ENCODE assay signal across 8 cellular contexts in genomic region chr17:19648475-19649406, GRCh38. TPM values are rescaled to one million over a fixed set of nuclear protein-coding genes. Genes with fewer than 3 reads are reported as not detected.
A peak's percentile ranks its signal among the peaks of the same experiment; 100 is the strongest.
DNase-seq lines count a peak whose midpoint lies in the region; ATAC-seq, FAIRE-seq and TF ChIP-seq lines count a peak whose summit lies in the region.

Gene ALDH3A2 (plus strand): TSS chr17:19648751. CDS start chr17:19648972, 221 bp downstream.

- H3K4me3 ChIP-seq in endothelial cell of umbilical vein (replicated peaks in 1 of 3; ENCODE audit: insufficient read depth in 1 of 3, low read depth in 1 of 3, low read length in 3 of 3) = peak within 1 kb of the TSS; percentile 16 to 97 (median 88)

- dilution Hi-C loops in endothelial cell of umbilical vein (cut with MboI; ENCODE audit: extremely low pct_ligation_motif_present, low sequenced_read_pairs) = no loop called here

- peak; percentile 92 for ATAC-seq in GM21528 (IDR thresholded peaks at IDR 0.05; ENCODE audit: low FRiP score, unreplicated experiment)

- peak within 1 kb of the TSS; percentile 59 for H3K27ac ChIP-seq in endothelial cell of umbilical vein (ENCODE audit: insufficient read depth, low read depth, low read length)

- no peaks in the 10 kb centered on the region for H3K27me3 ChIP-seq in endothelial cell of umbilical vein (ENCODE audit: control insufficient read depth in 2 of 2, insufficient read depth in 2 of 2, low read length in 2 of 2)

- H3K9ac ChIP-seq in endothelial cell of umbilical vein (replicated peaks; ENCODE audit: extremely low read depth, insufficient read depth, low read length) = peak within 1 kb of the TSS; percentile 68

- no peaks in the 10 kb centered on the region for H4K20me1 ChIP-seq in endothelial cell of umbilical vein (replicated peaks; ENCODE audit: control insufficient read depth, extremely low read depth, insufficient read depth, low read length)

- TF ChIP-seq CTCF in endothelial cell of umbilical vein (IDR thresholded peaks at IDR 0.05; ENCODE audit: extremely low read depth in 1 of 2, insufficient read depth in 1 of 2, low read depth in 1 of 2, low read length in 2 of 2) = peak in 1 of 2 donors; percentile 20

- no peaks in the 10 kb centered on the region for H3K9me3 ChIP-seq in endothelial cell of umbilical vein (replicated peaks; ENCODE audit: control insufficient read depth, insufficient read depth, low read length)

- no peaks in the 10 kb centered on the region for H3K36me3 ChIP-seq in endothelial cell of umbilical vein (ENCODE audit: control insufficient read depth in 2 of 2, extremely low read depth in 1 of 2, insufficient read depth in 2 of 2, low read length in 2 of 2)

- peaks cover 16% of the 10 kb centered on the region for H3K79me2 ChIP-seq in endothelial cell of umbilical vein (ENCODE audit: control insufficient read depth, insufficient read depth, low read length)

- peak within 1 kb of the TSS; percentile 82 for H2AFZ ChIP-seq in endothelial cell of umbilical vein (ENCODE audit: low read depth, low read length)

- BruUV-seq in endothelial cell of umbilical vein (replicated peaks; lab: Mats Ljungman, UMichigan) = no TSS peak

- CTCF ChIA-PET in endothelial cell of umbilical vein (lab: Charles Lee) = interaction anchor here (0.6 to 4.1 kb wide), 24 partner anchors 9 to 361 kb away, joined by 3 to 51 read pairs (median 5); partner anchors contain the start of genes B9D1 and SLC47A1

- H3K9me1 ChIP-seq in endothelial cell of umbilical vein (replicated peaks; ENCODE audit: control insufficient read depth, extremely low read depth, insufficient read depth, low read length) = no peaks in the 10 kb centered on the region

- FAIRE-seq in endothelial cell of umbilical vein (lab: Jason Lieb, UNC) = peak; percentile 90

- intact Hi-C loops in endothelial cell of umbilical vein (cut with micrococcal nuclease) = loop anchor here (1.0 to 10.0 kb wide), 5 partner anchors 46 to 286 kb away; partner anchors contain the start of gene B9D1

- DNase-seq in DMS153 (lab: John Stamatoyannopoulos, UW) (peak; percentile 84), HuH-7.5 (ENCODE audit: low spot score) (peak; percentile 92), OCI-M2 (lab: John Stamatoyannopoulos, UW; ENCODE audit: unreplicated experiment) (peak; percentile 61), activated T-cell treated with anti-CD3 and anti-CD28 coated beads for 24 hours (ENCODE audit: low read depth) (peak; percentile 91), endothelial cell of umbilical vein (ENCODE audit: low read depth, low spot score) (peak; percentile 94), middle frontal gyrus (ENCODE audit: extremely low spot score, low spot score) (peak; percentile 97)
- DNase-seq in stimulated activated CD8-positive, alpha-beta memory T cell treated with anti-CD3 and anti-CD28 coated beads, Interleukin-2, amount 100 ng/mL, for 48 hours (ENCODE audit: low read depth in 2 of 2) = peak; percentile 93 to 94

- peak within 1 kb of the TSS; percentile 93 for H3K4me2 ChIP-seq in endothelial cell of umbilical vein (ENCODE audit: insufficient read depth, low read length)

- peaks cover 26% of the 10 kb centered on the region for H3K4me1 ChIP-seq in endothelial cell of umbilical vein (ENCODE audit: control insufficient read depth, extremely low read depth, insufficient read depth, low read length)

- TF ChIP-seq POLR2A in endothelial cell of umbilical vein (IDR thresholded peaks at IDR 0.05; ENCODE audit: low read depth, low read length) = peak; percentile 88

- POLR2A ChIA-PET in endothelial cell of umbilical vein (lab: Charles Lee) = interaction anchor here (1.4 to 1.6 kb wide), 2 partner anchors 114 to 271 kb away, joined by 3 to 4 read pairs; no protein-coding TSS in a partner anchor

TF ChIP-seq in endothelial cell of umbilical vein, 7 proteins besides CTCF, POLR2A, EP300 and RAD21:
- TF ChIP-seq POLR2AphosphoS5 (IDR thresholded peaks at IDR 0.05; ENCODE audit: insufficient read depth, low read depth, low read length) (peak; percentile 78), EZH2 (IDR thresholded peaks at IDR 0.05; ENCODE audit: borderline replicate concordance, low read depth, low read length, severe bottlenecking) (no peak), MAX (IDR thresholded peaks at IDR 0.05; ENCODE audit: insufficient read depth, insufficient read length) (peak; percentile 95)
TF ChIP-seq in endothelial cell of umbilical vein: peak in this region for 2.

RNA-seq across cellular contexts. Expression of gene ALDH3A2, which starts in this region (rescaled TPM):
- 28.1 and 36.5 TPM in 2 replicates for total RNA-seq in endothelial cell of umbilical vein
- polyA plus RNA-seq in endothelial cell of umbilical vein = 11.1 and 16.7 TPM in 2 replicates
- polyA plus RNA-seq in endothelial cell of umbilical vein (2011; cell fraction: cytosol; rRNA removed) = 16.2 and 18.6 TPM in 2 replicates
- polyA plus RNA-seq in endothelial cell of umbilical vein (2011; cell fraction: nucleus; rRNA removed) = 24.8 and 35.0 TPM in 2 replicates
- 18.5 and 24.4 TPM in 2 replicates for polyA plus RNA-seq in endothelial cell of umbilical vein (2012)
- 32.4 and 33.7 TPM in 2 replicates for polyA minus RNA-seq in endothelial cell of umbilical vein
- 27.9 TPM for polyA minus RNA-seq in endothelial cell of umbilical vein (2011; cell fraction: cytosol; rRNA and poly(A)+ RNA removed)
- 14.6 and 18.2 TPM in 2 replicates for polyA minus RNA-seq in endothelial cell of umbilical vein (2011; cell fraction: nucleus; rRNA and poly(A)+ RNA removed)

Comparison
In these comparisons a context has a peak if more than half of its experiments do, and no peak if none do; other contexts are left out.
1. Peak in every context shown above with its lines: DNase-seq, ATAC-seq, H3K4me3 ChIP-seq and H3K27ac ChIP-seq.